9 cellular contexts compared by ENCODE assay signal in the genomic region with DNA sequence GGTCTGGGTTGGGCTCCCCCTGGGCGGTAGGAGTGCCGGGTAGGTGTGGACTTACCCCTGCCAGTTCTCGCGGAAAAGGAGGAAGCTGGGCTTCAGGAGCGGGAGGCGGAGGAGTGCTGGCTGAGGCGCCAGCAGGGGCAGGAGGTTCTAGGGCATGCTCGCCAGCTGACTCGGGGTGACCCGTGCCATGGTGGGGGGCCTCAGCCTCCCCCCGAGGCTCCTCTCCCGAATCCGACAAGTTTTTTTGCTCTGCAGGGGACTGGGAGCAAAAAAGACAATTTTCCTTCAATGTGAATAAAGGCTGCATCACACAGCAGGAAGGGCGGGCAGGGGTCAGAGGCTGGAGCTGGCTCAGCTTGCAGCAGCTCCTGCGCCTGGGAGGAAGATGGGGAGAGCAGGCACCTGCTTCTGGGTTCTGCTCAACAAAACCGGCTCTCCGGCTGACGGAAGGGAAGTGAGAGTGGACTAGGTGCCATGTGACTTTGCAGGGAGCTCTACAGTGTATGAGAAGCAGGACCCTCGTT. TPM values are rescaled to one million over a fixed set of nuclear protein-coding genes. Genes with fewer than 3 reads are reported as not detected.
A peak's percentile ranks its signal among the peaks of the same experiment; 100 is the strongest.
DNase-seq lines count a peak whose midpoint lies in the region; ATAC-seq and TF ChIP-seq lines count a peak whose summit lies in the region.
"Had no signal": no experiment of that assay in that cellular context is flagged by ENCODE, and none has a peak within 500 bp of the region (broad histone marks: within the 10 kb centered on the region; RNA-seq: fewer than 3 reads in every experiment).

No MANE protein-coding gene starts in this region.

- WGBS in endodermal cell (ENCODE audit: insufficient coverage in 1 of 2, insufficient read length in 1 of 2), 2 experiments: 33 to 57% methylated on average over 12 to 19 of the region's 19 CpGs

- H3K36me3 Mint-ChIP-seq in endodermal cell (ENCODE audit: low read depth): peaks cover 16% of the 10 kb centered on the region
- peaks cover 7% of the 10 kb centered on the region for H3K36me3 Mint-ChIP-seq in nephron progenitor cell (ENCODE audit: low read depth)

- H3K4me3 ChIP-seq in endodermal cell (ENCODE audit: low read length): peak overlapping the region; percentile 41

- no peak for ATAC-seq in GM19351 (IDR thresholded peaks at IDR 0.05; ENCODE audit: unreplicated experiment)

- no peaks in the 10 kb centered on the region for H3K9me3 ChIP-seq in endodermal cell (ENCODE audit: control insufficient read depth, low read length)

- H3K27ac Mint-ChIP-seq in endodermal cell (peak overlapping the region; percentile 35), nephron progenitor cell (peak overlapping the region; percentile 99)

- no peaks in the 10 kb centered on the region for H3K27me3 ChIP-seq in endodermal cell (ENCODE audit: control insufficient read depth, insufficient read depth, low read length, poor library complexity, severe bottlenecking)

- H3K4me3 Mint-ChIP-seq in endodermal cell: peak overlapping the region; percentile 15
- peak overlapping the region; percentile 70 for H3K4me3 Mint-ChIP-seq in nephron progenitor cell

- peak overlapping the region; percentile 55 for H3K27ac ChIP-seq in endodermal cell (ENCODE audit: low read depth, low read length)

- no peaks in the 10 kb centered on the region for H3K27me3 Mint-ChIP-seq in endodermal cell (ENCODE audit: insufficient read depth)
- H3K27me3 Mint-ChIP-seq in nephron progenitor cell (ENCODE audit: low read depth, poor library complexity): no peaks in the 10 kb centered on the region

- H3K9ac ChIP-seq in endodermal cell (ENCODE audit: extremely low read depth, low read length, poor library complexity, severe bottlenecking): no peak overlapping the region

- TF ChIP-seq CTCF in endodermal cell (conservative IDR thresholded peaks at IDR 0.05) (no peak), nephron progenitor cell (IDR thresholded peaks at IDR 0.05) (no peak)

- peaks cover 23% of the 10 kb centered on the region for H3K36me3 ChIP-seq in endodermal cell (ENCODE audit: control insufficient read depth, insufficient read depth, low read length)

- H3K4me1 Mint-ChIP-seq in endodermal cell (peaks cover 72% of the 10 kb centered on the region), nephron progenitor cell (peaks cover 96% of the 10 kb centered on the region)

- no peaks in the 10 kb centered on the region for H3K9me3 Mint-ChIP-seq in endodermal cell
- H3K9me3 Mint-ChIP-seq in nephron progenitor cell: no peaks in the 10 kb centered on the region

- H3K4me1 ChIP-seq in endodermal cell (ENCODE audit: control insufficient read depth, insufficient read depth, low read length): peaks cover 32% of the 10 kb centered on the region

- peak; percentile 46 for DNase-seq in COLO829 (ENCODE audit: low spot score)
- DNase-seq in MV-4-11 (lab: John Stamatoyannopoulos, UW): peak; percentile 77
- peak; percentile 63 for DNase-seq in endodermal cell
- no peak for DNase-seq in nephron progenitor cell
- DNase-seq in DMS 273 treated with DMSO at 0.1 percent for 48 hours (lab: John Stamatoyannopoulos, UW): no peak
- no peak for DNase-seq in SKM-1 (lab: John Stamatoyannopoulos, UW; ENCODE audit: unreplicated experiment)
- DNase-seq in HCEC 1CT: no peak
- DNase-seq: NCI-H1930 had no signal

RNA-seq across cellular contexts. Expression of a gene that starts 26.5 kb away (rescaled TPM):
- 10 to 100 TPM; 77.4 to 81.4 TPM for total RNA-seq in endodermal cell
- 72.9 TPM for polyA plus RNA-seq in endodermal cell (2013, experiment 1 of 2)
- 60.6 TPM for polyA plus RNA-seq in endodermal cell (2013, experiment 2 of 2)

RNA-seq across cellular contexts. Expression of a gene that starts 37.3 kb away (rescaled TPM):
- 1 to 10 TPM; 6.6 to 6.7 TPM for total RNA-seq in endodermal cell
- 3.8 TPM for polyA plus RNA-seq in endodermal cell (2013, experiment 1 of 2)
- 3.8 TPM for polyA plus RNA-seq in endodermal cell (2013, experiment 2 of 2)

RNA-seq across cellular contexts. Expression of a gene that starts 46.7 kb away (rescaled TPM):
- total RNA-seq in endodermal cell: 1 to 10 TPM; 5.9 TPM
- 3.5 TPM for polyA plus RNA-seq in endodermal cell (2013, experiment 1 of 2)
- polyA plus RNA-seq in endodermal cell (2013, experiment 2 of 2): 3.4 TPM

RNA-seq across cellular contexts. Expression of a gene that starts 47.8 kb away (rescaled TPM):
- total RNA-seq in endodermal cell: 100 to 1,000 TPM; 242 to 269 TPM
- 216 TPM for polyA plus RNA-seq in endodermal cell (2013, experiment 1 of 2)
- polyA plus RNA-seq in endodermal cell (2013, experiment 2 of 2): 206 TPM

Comparison
In these comparisons a context has a peak if more than half of its experiments do, and no peak if none do; other contexts are left out.
1. DNase-seq: peak in COLO829 (single experiment), MV-4-11 (single experiment) and endodermal cell (single experiment); none in nephron progenitor cell (single experiment), DMS 273 treated with DMSO at 0.1 percent for 48 hours (single experiment), SKM-1 (single experiment) and HCEC 1CT (single experiment).